Comparison of ENCODE assay signal across 20 cellular contexts in genomic region chr10:126432507-126432906, GRCh38.
"Had no signal": no experiment of that assay in that cellular context is flagged by ENCODE, and none has a peak within 500 bp of the region (broad histone marks: within the 10 kb centered on the region; RNA-seq: fewer than 3 reads in every experiment).

No MANE protein-coding gene starts in this region.

- H3K9me3 ChIP-seq: heart left ventricle, psoas muscle, right lobe of liver, spleen, testis, tibial nerve, upper lobe of right lung, vagina had no signal

- H3K27me3 ChIP-seq: right lobe of liver, testis, tibial nerve, vagina had no signal

- H3K4me3 Mint-ChIP-seq: naive thymus-derived CD4-positive, alpha-beta T cell; nephron progenitor cell; stimulated activated naive B cell treated with anti-CD40 and anti-IgM and Interleukin-4, amounts not matched to agents 10 μg/mL and 1 μg/mL and 100 μg/mL, for 72 hours; stimulated activated naive CD8-positive, alpha-beta T cell treated with anti-CD3 and anti-CD28 coated beads, Interleukin-15, amount 100 ng/mL, for 72 hours had no signal

- H3K4me1 ChIP-seq: heart left ventricle, psoas muscle, right lobe of liver, spleen, testis, tibial nerve, upper lobe of right lung, vagina had no signal

- H3K4me1 Mint-ChIP-seq: naive thymus-derived CD4-positive, alpha-beta T cell; stimulated activated naive CD8-positive, alpha-beta T cell treated with anti-CD3 and anti-CD28 coated beads, Interleukin-15, amount 100 ng/mL, for 72 hours had no signal

- H3K27ac Mint-ChIP-seq: naive thymus-derived CD4-positive, alpha-beta T cell; nephron progenitor cell; stimulated activated naive B cell treated with anti-CD40 and anti-IgM and Interleukin-4, amounts not matched to agents 10 μg/mL and 1 μg/mL and 100 μg/mL, for 72 hours; stimulated activated naive CD8-positive, alpha-beta T cell treated with anti-CD3 and anti-CD28 coated beads, Interleukin-15, amount 100 ng/mL, for 72 hours had no signal

- ATAC-seq: heart left ventricle; naive thymus-derived CD4-positive, alpha-beta T cell; psoas muscle; right lobe of liver; stimulated activated naive B cell treated with anti-CD40 and anti-IgM and Interleukin-4, amounts not matched to agents 10 μg/mL and 1 μg/mL and 100 μg/mL, for 72 hours; stimulated activated naive CD8-positive, alpha-beta T cell treated with anti-CD3 and anti-CD28 coated beads, Interleukin-15, amount 100 ng/mL, for 72 hours; upper lobe of right lung had no signal

- H3K4me3 ChIP-seq: heart left ventricle, psoas muscle, right lobe of liver, spleen, testis, tibial nerve, upper lobe of right lung, vagina had no signal

- H3K36me3 Mint-ChIP-seq: naive thymus-derived CD4-positive, alpha-beta T cell; stimulated activated naive B cell treated with anti-CD40 and anti-IgM and Interleukin-4, amounts not matched to agents 10 μg/mL and 1 μg/mL and 100 μg/mL, for 72 hours had no signal

- H3K27ac ChIP-seq: heart left ventricle, psoas muscle, right lobe of liver, spleen, testis, tibial nerve, upper lobe of right lung, vagina had no signal

- H3K36me3 ChIP-seq: heart left ventricle, right lobe of liver, spleen, tibial nerve, upper lobe of right lung, vagina had no signal

- DNase-seq: effector CD4-positive, alpha-beta T cell; heart left ventricle; hippocampal formation; kidney glomerular epithelial cell; mesendoderm; naive thymus-derived CD4-positive, alpha-beta T cell; nephron progenitor cell; psoas muscle; retina; right lobe of liver; spleen; stimulated activated CD4-positive, alpha-beta T cell treated with anti-CD3 and anti-CD28 coated beads, Interleukin-15, amount 100 ng/mL, for 24 hours; stimulated activated CD4-positive, alpha-beta T cell treated with anti-CD3 and anti-CD28 coated beads, Interleukin-1b, Interleukin-23, amount 100 ng/mL, for 48 hours; stimulated activated CD4-positive, alpha-beta T cell treated with anti-CD3 and anti-CD28 coated beads, Interleukin-4, amount 100 ng/mL, for 24 hours; stimulated activated naive B cell treated with anti-CD40 and anti-IgM and Interleukin-4, amounts not matched to agents 10 μg/mL and 1 μg/mL and 100 μg/mL, for 72 hours; stimulated activated naive CD8-positive, alpha-beta T cell treated with anti-CD3 and anti-CD28 coated beads, Interleukin-15, amount 100 ng/mL, for 72 hours; testis; upper lobe of right lung had no signal

- H3K9me3 Mint-ChIP-seq: nephron progenitor cell had no signal
